16 cellular contexts compared by ENCODE assay signal in the genomic region with DNA sequence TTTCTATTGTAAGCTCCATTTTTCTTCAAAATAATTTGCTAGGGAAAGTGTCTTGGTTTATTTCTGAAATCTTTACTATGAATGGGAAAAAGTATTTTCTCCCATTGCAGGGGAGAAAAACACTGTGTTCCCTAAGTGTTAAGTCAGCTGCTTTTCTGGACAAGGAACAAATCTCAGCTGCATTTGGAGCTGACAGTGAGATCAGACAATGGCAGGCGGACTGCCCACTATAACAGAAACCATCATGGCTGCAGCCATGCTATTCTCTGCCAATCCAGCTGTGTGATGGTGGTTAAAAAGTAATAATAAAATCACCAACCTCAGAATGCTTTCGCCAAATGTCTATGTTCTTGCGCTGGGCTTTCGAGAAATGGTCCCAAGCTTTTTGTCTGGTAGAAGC.
"Had no signal": no experiment of that assay in that cellular context is flagged by ENCODE, and none has a peak within 500 bp of the region (broad histone marks: within the 10 kb centered on the region; RNA-seq: fewer than 3 reads in every experiment).

No MANE protein-coding gene starts in this region.

- H3K4me1 ChIP-seq: adrenal gland, left lung, thyroid gland, upper lobe of right lung had no signal

- H3K27ac Mint-ChIP-seq: activated naive CD4-positive, alpha-beta T cell treated with anti-CD3 and anti-CD28 coated beads, Interleukin-2, amount 50 U/mL, for 72 hours; activated T-cell treated with anti-CD3 and anti-CD28 coated beads, Interleukin-2, amount 50 U/mL, for 24 hours; activated T-helper 17 cell treated with anti-CD3 and anti-CD28 coated beads, Interleukin-2, amount 50 U/mL, for 72 hours; stimulated activated naive B cell treated with anti-CD40 and anti-IgM and Interleukin-4, amounts not matched to agents 10 μg/mL and 1 μg/mL and 100 μg/mL, for 72 hours; WTC11 had no signal

- H3K27ac ChIP-seq: adrenal gland, coronary artery, epithelial cell of prostate, left lung, thyroid gland, upper lobe of right lung had no signal

- H3K9me3 ChIP-seq: adrenal gland, left lung, thyroid gland, upper lobe of right lung had no signal

- ATAC-seq: activated naive CD4-positive, alpha-beta T cell treated with anti-CD3 and anti-CD28 coated beads, Interleukin-2, amount 50 U/mL, for 72 hours; activated T-helper 17 cell treated with anti-CD3 and anti-CD28 coated beads, Interleukin-2, amount 50 U/mL, for 72 hours; left lung; stimulated activated naive B cell treated with anti-CD40 and anti-IgM and Interleukin-4, amounts not matched to agents 10 μg/mL and 1 μg/mL and 100 μg/mL, for 72 hours; upper lobe of right lung; WTC11 had no signal

- H3K4me3 Mint-ChIP-seq: activated T-cell treated with anti-CD3 and anti-CD28 coated beads, Interleukin-2, amount 50 U/mL, for 24 hours; activated T-helper 17 cell treated with anti-CD3 and anti-CD28 coated beads, Interleukin-2, amount 50 U/mL, for 72 hours; nephron progenitor cell; stimulated activated naive B cell treated with anti-CD40 and anti-IgM and Interleukin-4, amounts not matched to agents 10 μg/mL and 1 μg/mL and 100 μg/mL, for 72 hours; WTC11 had no signal

- H3K4me1 Mint-ChIP-seq: activated T-helper 17 cell treated with anti-CD3 and anti-CD28 coated beads, Interleukin-2, amount 50 U/mL, for 72 hours; stimulated activated naive B cell treated with anti-CD40 and anti-IgM and Interleukin-4, amounts not matched to agents 10 μg/mL and 1 μg/mL and 100 μg/mL, for 72 hours; WTC11 had no signal

- H3K36me3 Mint-ChIP-seq: activated naive CD4-positive, alpha-beta T cell treated with anti-CD3 and anti-CD28 coated beads, Interleukin-2, amount 50 U/mL, for 72 hours; stimulated activated naive B cell treated with anti-CD40 and anti-IgM and Interleukin-4, amounts not matched to agents 10 μg/mL and 1 μg/mL and 100 μg/mL, for 72 hours; WTC11 had no signal

- DNase-seq: activated CD8-positive, alpha-beta memory T cell treated with anti-CD3 and anti-CD28 coated beads, Interleukin-2, amount 50 U/mL, for 4 hours; activated T-cell treated with anti-CD3 and anti-CD28 coated beads, Interleukin-2, amount 50 U/mL, for 24 hours; adrenal gland; left lung; mammary epithelial cell; nephron progenitor cell; stimulated activated CD4-positive, alpha-beta T cell treated with anti-CD3 and anti-CD28 coated beads, Interleukin-1b, Interleukin-23, amount 100 ng/mL, for 48 hours; stimulated activated naive B cell treated with anti-CD40 and anti-IgM and Interleukin-4, amounts not matched to agents 10 μg/mL and 1 μg/mL and 100 μg/mL, for 72 hours; T1000; thyroid gland; upper lobe of right lung had no signal

- H3K36me3 ChIP-seq: adrenal gland, left lung, thyroid gland, upper lobe of right lung had no signal

- H3K9me3 Mint-ChIP-seq: activated naive CD4-positive, alpha-beta T cell treated with anti-CD3 and anti-CD28 coated beads, Interleukin-2, amount 50 U/mL, for 72 hours; activated T-cell treated with anti-CD3 and anti-CD28 coated beads, Interleukin-2, amount 50 U/mL, for 24 hours; activated T-helper 17 cell treated with anti-CD3 and anti-CD28 coated beads, Interleukin-2, amount 50 U/mL, for 72 hours; nephron progenitor cell; stimulated activated naive B cell treated with anti-CD40 and anti-IgM and Interleukin-4, amounts not matched to agents 10 μg/mL and 1 μg/mL and 100 μg/mL, for 72 hours; WTC11 had no signal

- H3K4me3 ChIP-seq: adrenal gland, coronary artery, left lung, thyroid gland, upper lobe of right lung had no signal

- H3K27me3 Mint-ChIP-seq: stimulated activated naive B cell treated with anti-CD40 and anti-IgM and Interleukin-4, amounts not matched to agents 10 μg/mL and 1 μg/mL and 100 μg/mL, for 72 hours had no signal

- H3K27me3 ChIP-seq: adrenal gland, left lung, thyroid gland, upper lobe of right lung had no signal
